16 cellular contexts compared by ENCODE assay signal in genomic region chr12:87820524-87821194, GRCh38.
DNase-seq lines count a peak whose midpoint lies in the region; ATAC-seq, FAIRE-seq and TF ChIP-seq lines count a peak whose summit lies in the region.
"Had no signal": no experiment of that assay in that cellular context is flagged by ENCODE, and none has a peak within 500 bp of the region (broad histone marks: within the 10 kb centered on the region; RNA-seq: fewer than 3 reads in every experiment).

No MANE protein-coding gene starts in this region.

- H4K20me1 ChIP-seq in GM23248 (ENCODE audit: insufficient read depth), result no peaks in the 10 kb centered on the region
- H4K20me1 ChIP-seq: BLaER1 treated with 17β-estradiol and CSF1 and Interleukin-3, amounts not matched to agents 10 nM and 100 nM had no signal

- TF ChIP-seq POLR2A in testis (IDR thresholded peaks at IDR 0.05), result no peak

- in situ Hi-C loops in GM23248 (cut with MboI), result no loop called here

- no peak overlapping the region for H3K9ac ChIP-seq in GM23248
- H3K9ac ChIP-seq: BLaER1 treated with 17β-estradiol and CSF1 and Interleukin-3, amounts not matched to agents 10 nM and 100 nM had no signal

- H3K9me2 ChIP-seq in GM23248 (ENCODE audit: insufficient read depth), result no peaks in the 10 kb centered on the region

- DNase-seq in GM23248 (peak; percentile 29), RCC 7860 (ENCODE audit: low spot score) (peak; percentile 92), epithelial cell of prostate (ENCODE audit: low read depth, low spot score) (no peak), omental fat pad (ENCODE audit: low spot score) (no peak), left ventricle myocardium inferior (no peak), testis (no peak), NCI-H446 (lab: John Stamatoyannopoulos, UW) (no peak)
- DNase-seq: activated naive CD8-positive, alpha-beta T cell treated with anti-CD3 and anti-CD28 coated beads, Interleukin-2, amount 50 U/mL, for 24 hours; H9; heart left ventricle; NCI-H1417; NCI-H774; occipital lobe; SJCRH30 had no signal

- 59 to 70% methylated on average over 6 of the region's 6 CpGs for WGBS in GM23248 (ENCODE audit: low coverage in 1 of 2, low lambda C conversion rate in 2 of 2, missing lambda C conversion rate in 2 of 2), 2 experiments
- 60 to 63% methylated on average over 6 of the region's 6 CpGs for WGBS in testis, 2 donors

- H3K4me2 ChIP-seq in GM23248 (ENCODE audit: unreplicated experiment), result no peak overlapping the region
- H3K4me2 ChIP-seq: BLaER1 treated with 17β-estradiol and CSF1 and Interleukin-3, amounts not matched to agents 10 nM and 100 nM had no signal

- H3K36me3 ChIP-seq in GM23248 (ENCODE audit: low read depth) (no peaks in the 10 kb centered on the region), left ventricle myocardium inferior (no peaks in the 10 kb centered on the region), testis (ENCODE audit: low read depth, missing control alignments) (no peaks in the 10 kb centered on the region)
- H3K36me3 ChIP-seq: BLaER1 treated with 17β-estradiol and CSF1 and Interleukin-3, amounts not matched to agents 10 nM and 100 nM; heart left ventricle; SJCRH30 had no signal

- peak; percentile 97 for FAIRE-seq in RCC 7860 (lab: Jason Lieb, UNC)

- H3K4me1 ChIP-seq in GM23248 (ENCODE audit: insufficient read depth), result peaks cover 11% of the 10 kb centered on the region; the same call in 1 of the 2 replicates
- H3K4me1 ChIP-seq in left ventricle myocardium inferior, result no peaks in the 10 kb centered on the region
- H3K4me1 ChIP-seq in testis, result no peaks in the 10 kb centered on the region
- H3K4me1 ChIP-seq: BLaER1 treated with 17β-estradiol and CSF1 and Interleukin-3, amounts not matched to agents 10 nM and 100 nM; heart left ventricle had no signal

- ATAC-seq in omental fat pad (ENCODE audit: low FRiP score) (peak; percentile 85), GM19351 (IDR thresholded peaks at IDR 0.05; ENCODE audit: unreplicated experiment) (no peak)
- ATAC-seq: activated naive CD8-positive, alpha-beta T cell treated with anti-CD3 and anti-CD28 coated beads, Interleukin-2, amount 50 U/mL, for 24 hours; heart left ventricle had no signal

- H3K27ac ChIP-seq in GM23248, result no peak overlapping the region
- H3K27ac ChIP-seq in epithelial cell of prostate, result peak overlapping the region; percentile 81
- H3K27ac ChIP-seq in left ventricle myocardium inferior (replicated peaks), result no peak overlapping the region
- no peak overlapping the region for H3K27ac ChIP-seq in testis
- H3K27ac ChIP-seq: BLaER1 treated with 17β-estradiol and CSF1 and Interleukin-3, amounts not matched to agents 10 nM and 100 nM; heart left ventricle; SJCRH30 had no signal

- intact Hi-C loops in left ventricle myocardium inferior (cut with micrococcal nuclease) (no loop called here), testis (cut with DNase I; ENCODE audit: low total_unique reads) (no loop called here)

- no peaks in the 10 kb centered on the region for H3K79me2 ChIP-seq in GM23248 (ENCODE audit: insufficient read depth)

- no peaks in the 10 kb centered on the region for H3F3A ChIP-seq in GM23248 (ENCODE audit: insufficient read depth)

- TF ChIP-seq CTCF in omental fat pad (IDR thresholded peaks at IDR 0.05), result no peak
- TF ChIP-seq CTCF in left ventricle myocardium inferior (IDR thresholded peaks at IDR 0.05; ENCODE audit: borderline replicate concordance), result no peak
- TF ChIP-seq CTCF in testis (IDR thresholded peaks at IDR 0.05), result no peak

- no peak overlapping the region for H3K4me3 ChIP-seq in GM23248
- H3K4me3 ChIP-seq in left ventricle myocardium inferior, result no peak overlapping the region
- H3K4me3 ChIP-seq in testis, result no peak overlapping the region
- H3K4me3 ChIP-seq: BLaER1 treated with 17β-estradiol and CSF1 and Interleukin-3, amounts not matched to agents 10 nM and 100 nM; heart left ventricle; SJCRH30 had no signal

- H3K27me3 ChIP-seq in GM23248 (replicated peaks; ENCODE audit: insufficient read depth) (no peaks in the 10 kb centered on the region), left ventricle myocardium inferior (ENCODE audit: low read depth) (no peaks in the 10 kb centered on the region), testis (no peaks in the 10 kb centered on the region)
- H3K27me3 ChIP-seq: BLaER1 treated with 17β-estradiol and CSF1 and Interleukin-3, amounts not matched to agents 10 nM and 100 nM; heart left ventricle; SJCRH30 had no signal

- H2AFZ ChIP-seq in GM23248, result 0 out of 2 replicates have a peak overlapping the region, but pooled peaks have one; percentile 2

- H3K9me3 ChIP-seq in GM23248 (ENCODE audit: low read depth), result no peaks in the 10 kb centered on the region
- no peaks in the 10 kb centered on the region for H3K9me3 ChIP-seq in left ventricle myocardium inferior (replicated peaks)
- no peaks in the 10 kb centered on the region for H3K9me3 ChIP-seq in testis
- H3K9me3 ChIP-seq: BLaER1 treated with 17β-estradiol and CSF1 and Interleukin-3, amounts not matched to agents 10 nM and 100 nM; heart left ventricle; SJCRH30 had no signal

Comparison
In these comparisons a context has a peak if more than half of its experiments do, and no peak if none do; other contexts are left out.
1. DNase-seq: peak in GM23248 (single experiment) and RCC 7860 (single experiment); none in epithelial cell of prostate (single experiment), omental fat pad (single experiment), left ventricle myocardium inferior (single experiment), testis (single experiment) and NCI-H446 (0 of 2).